ENCODE assay signal across 22 cellular contexts in the genomic region with DNA sequence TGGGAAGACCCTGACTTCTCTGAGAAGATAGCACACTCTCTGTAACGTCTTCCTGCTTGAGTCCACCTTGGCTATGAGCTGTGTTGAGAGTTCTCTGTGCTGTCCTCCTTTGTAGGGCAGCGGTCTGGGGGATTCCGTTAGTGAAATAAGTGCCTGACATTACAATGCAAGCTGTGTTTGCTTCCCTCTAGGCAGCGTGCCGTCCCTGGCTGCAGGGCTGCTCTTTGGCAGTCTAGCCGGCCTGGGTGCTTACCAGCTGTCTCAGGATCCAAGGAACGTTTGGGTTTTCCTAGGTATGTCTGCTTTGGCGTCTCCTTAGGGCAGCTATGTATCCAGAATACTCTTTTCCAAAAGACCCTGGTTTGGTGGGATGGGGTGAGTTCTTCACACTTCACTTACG. TPM values are rescaled to one million over a fixed set of nuclear protein-coding genes. Genes with fewer than 3 reads are reported as not detected.
A peak's percentile ranks its signal among the peaks of the same experiment; 100 is the strongest.
DNase-seq lines count a peak whose midpoint lies in the region; ATAC-seq and TF ChIP-seq lines count a peak whose summit lies in the region.
"Had no signal": no experiment of that assay in that cellular context is flagged by ENCODE, and none has a peak within 500 bp of the region (broad histone marks: within the 10 kb centered on the region; RNA-seq: fewer than 3 reads in every experiment).

No MANE protein-coding gene starts in this region.

- H3K56ac ChIP-seq in IMR-90 (ENCODE audit: extremely low read depth, insufficient read depth, low read length): no peak overlapping the region

- H3K18ac ChIP-seq in IMR-90 (ENCODE audit: low read depth, low read length) (no peak overlapping the region), neuronal stem cell (ENCODE audit: low read length) (no peak overlapping the region)

- BruUV-seq in IMR-90 (replicated peaks; lab: Mats Ljungman, UMichigan): no TSS peak

- dilution Hi-C loops in IMR-90 (cut with HindIII; ENCODE audit: low sequenced_read_pairs, unreplicated experiment): no loop called here

- peak overlapping the region; percentile 94 for H3K4me3 Mint-ChIP-seq in endodermal cell

- CTCF ChIA-PET in IMR-90 (lab: Yijun Ruan, JAX): no interaction called here

- no CpG with 5 or more reads among the region's 9 CpGs for WGBS in IMR-90 (ENCODE audit: extremely low coverage in 2 of 2, insufficient read length in 1 of 2), 2 experiments
- WGBS in endodermal cell (ENCODE audit: insufficient coverage in 1 of 2, insufficient read length in 1 of 2), 2 experiments: 90 to 94% methylated on average over 6 to 9 of the region's 9 CpGs
- no CpG with 5 or more reads among the region's 9 CpGs for WGBS in neuronal stem cell (ENCODE audit: extremely low coverage in 2 of 2, insufficient read length in 2 of 2, insufficient replicate concordance in 1 of 2), 2 donors

- peaks cover 44% of the 10 kb centered on the region for H3K36me3 Mint-ChIP-seq in endodermal cell (ENCODE audit: low read depth)

- in situ Hi-C loops in IMR-90 (cut with MboI; ENCODE audit: low sequenced_read_pairs): loop anchor here (25.0 kb wide), 1 partner anchor 1238 kb away; no protein-coding TSS in a partner anchor

- H2BK12ac ChIP-seq in neuronal stem cell (ENCODE audit: low read length): no peak overlapping the region

- no peak overlapping the region for H2AK5ac ChIP-seq in IMR-90 (ENCODE audit: low read depth, low read length)
- no peak overlapping the region for H2AK5ac ChIP-seq in neuronal stem cell (ENCODE audit: low read depth, low read length)

- H4K91ac ChIP-seq in IMR-90 (ENCODE audit: insufficient read depth, low read depth, low read length) (no peak overlapping the region), neuronal stem cell (ENCODE audit: low read depth, low read length, poor library complexity) (no peak overlapping the region)

- no peak overlapping the region for H3K4ac ChIP-seq in IMR-90 (ENCODE audit: low read depth, low read length)
- no peak overlapping the region for H3K4ac ChIP-seq in neuronal stem cell (ENCODE audit: low read length)

- no peaks in the 10 kb centered on the region for H3K27me3 Mint-ChIP-seq in endodermal cell (ENCODE audit: insufficient read depth)
- H3K27me3 Mint-ChIP-seq: naive thymus-derived CD4-positive, alpha-beta T cell had no signal

- no peak for TF ChIP-seq POLR2A in IMR-90 (IDR thresholded peaks at IDR 0.05; ENCODE audit: low read depth, low read length)

- H3K4me1 ChIP-seq in IMR-90 (ENCODE audit: control insufficient read depth, insufficient read depth, low read length): peaks cover 6% of the 10 kb centered on the region
- peaks cover 8% of the 10 kb centered on the region for H3K4me1 ChIP-seq in endodermal cell (ENCODE audit: control insufficient read depth, insufficient read depth, low read length)
- H3K4me1 ChIP-seq in neuronal stem cell (ENCODE audit: control insufficient read depth in 2 of 2, insufficient read depth in 1 of 2, low read depth in 1 of 2, low read length in 2 of 2): peaks cover 7 to 15% of the 10 kb centered on the region in 2 donors
- peaks cover 7 to 41% (median 28%) of the 10 kb centered on the region in 4 donors for H3K4me1 ChIP-seq in tibial artery

- no peak for TF ChIP-seq RAD21 in IMR-90 (IDR thresholded peaks at IDR 0.05; ENCODE audit: low read length)

- ATAC-seq in IMR-90 (ENCODE audit: low read depth) (no peak), HG02759 (IDR thresholded peaks at IDR 0.05; ENCODE audit: unreplicated experiment) (no peak)
- ATAC-seq: heart left ventricle; lower lobe of right lung; naive thymus-derived CD4-positive, alpha-beta T cell; Right ventricle myocardium inferior had no signal

- H3K27ac Mint-ChIP-seq in endodermal cell: peak overlapping the region; percentile 78

- H3K4me1 Mint-ChIP-seq in endodermal cell: peaks cover 40% of the 10 kb centered on the region

- H3K36me3 ChIP-seq in IMR-90 (ENCODE audit: control insufficient read depth, insufficient read depth, low read length) (peaks cover 37% of the 10 kb centered on the region), endodermal cell (ENCODE audit: control insufficient read depth, insufficient read depth, low read length) (peaks cover 57% of the 10 kb centered on the region), neuronal stem cell (replicated peaks in 1 of 2; ENCODE audit: control insufficient read depth in 2 of 2, insufficient read depth in 2 of 2, low read length in 2 of 2) (peaks cover 15 to 59% of the 10 kb centered on the region in 2 donors), tibial artery (peaks cover 7 to 55% (median 34%) of the 10 kb centered on the region in 3 donors)

- H2AK9ac ChIP-seq in IMR-90 (replicated peaks; ENCODE audit: low read depth, low read length, poor library complexity): peak overlapping the region; percentile 15

- no peak for TF ChIP-seq CTCF in IMR-90 (conservative IDR thresholded peaks at IDR 0.05; ENCODE audit: low read depth, low read length)
- no peak for TF ChIP-seq CTCF in endodermal cell (conservative IDR thresholded peaks at IDR 0.05)
- no peak for TF ChIP-seq CTCF in tibial artery (IDR thresholded peaks at IDR 0.05)

- no peaks in the 10 kb centered on the region for H3K9me3 ChIP-seq in IMR-90 (ENCODE audit: control insufficient read depth, insufficient read depth, low read length)
- no peaks in the 10 kb centered on the region for H3K9me3 ChIP-seq in endodermal cell (ENCODE audit: control insufficient read depth, low read length)
- H3K9me3 ChIP-seq in neuronal stem cell (replicated peaks in 1 of 2; ENCODE audit: control insufficient read depth in 2 of 2, insufficient read depth in 1 of 2, low read depth in 1 of 2, low read length in 2 of 2): no peaks in the 10 kb centered on the region
- no peaks in the 10 kb centered on the region for H3K9me3 ChIP-seq in tibial artery
- H3K9me3 ChIP-seq: ascending aorta, heart left ventricle, lower lobe of right lung, thyroid gland had no signal

- H3K14ac ChIP-seq in IMR-90 (replicated peaks; ENCODE audit: low read depth, low read length): no peak overlapping the region
- no peak overlapping the region for H3K14ac ChIP-seq in neuronal stem cell (ENCODE audit: low read length)

- peaks cover 10% of the 10 kb centered on the region for H3K9me3 Mint-ChIP-seq in endodermal cell
- H3K9me3 Mint-ChIP-seq: naive thymus-derived CD4-positive, alpha-beta T cell had no signal

- H2AFZ ChIP-seq in IMR-90 (replicated peaks; ENCODE audit: low read length, poor library complexity) (no peak overlapping the region), neuronal stem cell (ENCODE audit: low read length) (no peak overlapping the region)

- H4K20me1 ChIP-seq in IMR-90 (ENCODE audit: insufficient read depth, low read length): peaks cover 7% of the 10 kb centered on the region; the same call in 1 of the 2 replicates

- POLR2A ChIA-PET in IMR-90 (lab: Charles Lee; ENCODE audit: unreplicated experiment): no interaction called here

- H3K9ac ChIP-seq in IMR-90 (ENCODE audit: low read depth, low read length) (no peak overlapping the region), endodermal cell (ENCODE audit: extremely low read depth, low read length, poor library complexity, severe bottlenecking) (no peak overlapping the region), neuronal stem cell (ENCODE audit: low read depth, low read length, poor library complexity) (no peak overlapping the region)

- no peak overlapping the region for H2BK15ac ChIP-seq in IMR-90 (ENCODE audit: low read depth, low read length)
- no peak overlapping the region for H2BK15ac ChIP-seq in neuronal stem cell (ENCODE audit: low read length)

- no peak overlapping the region for H4K8ac ChIP-seq in IMR-90 (ENCODE audit: low read depth in 2 of 2, low read length in 2 of 2)
- H4K8ac ChIP-seq in neuronal stem cell (ENCODE audit: low read depth, low read length): no peak overlapping the region

- H3K27me3 ChIP-seq in IMR-90 (ENCODE audit: control insufficient read depth, insufficient read depth, low read length): no peaks in the 10 kb centered on the region
- no peaks in the 10 kb centered on the region for H3K27me3 ChIP-seq in endodermal cell (ENCODE audit: control insufficient read depth, insufficient read depth, low read length, poor library complexity, severe bottlenecking)
- no peaks in the 10 kb centered on the region for H3K27me3 ChIP-seq in neuronal stem cell (ENCODE audit: control insufficient read depth in 3 of 3, insufficient read depth in 3 of 3, low read depth in 1 of 3, low read length in 3 of 3)
- H3K27me3 ChIP-seq in tibial artery: no peaks in the 10 kb centered on the region
- H3K27me3 ChIP-seq: ascending aorta, heart left ventricle, thyroid gland had no signal

- H3K23ac ChIP-seq in IMR-90 (ENCODE audit: low read depth, low read length) (no peak overlapping the region; the same call in 1 of the 2 replicates), neuronal stem cell (ENCODE audit: low read depth, low read length, poor library complexity) (no peak overlapping the region)

- H2BK5ac ChIP-seq in IMR-90 (ENCODE audit: low read depth, low read length, poor library complexity, severe bottlenecking) (no peak overlapping the region), neuronal stem cell (ENCODE audit: low read length) (no peak overlapping the region)

- intact Hi-C loops in IMR-90 (cut with micrococcal nuclease) (no loop called here), tibial artery (cut with DNase I; ENCODE audit: low total_unique reads) (no loop called here)

- peak in 10 of 14 donors; percentile 1 to 49 (median 22) for DNase-seq in C1 segment of cervical spinal cord (lab: John Stamatoyannopoulos, UW)
- DNase-seq in IMR-90: no peak
- DNase-seq in endodermal cell: no peak
- DNase-seq in neuronal stem cell (ENCODE audit: low spot score): no peak
- DNase-seq in stimulated activated CD4-positive, alpha-beta T cell treated with anti-CD3 and anti-CD28 coated beads, Interleukin-4, amount 100 ng/mL, for 4 hours: no peak
- no peak for DNase-seq in tibial artery
- no peak for DNase-seq in NCI-H2107 (lab: John Stamatoyannopoulos, UW)
- DNase-seq: activated CD4-positive, alpha-beta T cell treated with anti-CD3 and anti-CD28 coated beads for 48 hours; activated CD8-positive, alpha-beta memory T cell treated with anti-CD3 and anti-CD28 coated beads, Interleukin-2, amount 50 U/mL, for 48 hours; activated naive CD4-positive, alpha-beta T cell; COR-L47; effector memory CD4-positive, alpha-beta T cell; heart left ventricle; lower lobe of right lung; naive thymus-derived CD4-positive, alpha-beta T cell; NCI-H1417; NCI-H69; SW 1271; thyroid gland had no signal

- H3K9me1 ChIP-seq in IMR-90 (ENCODE audit: insufficient read depth, low read length): peaks cover 13% of the 10 kb centered on the region

- H3K4me3 ChIP-seq in IMR-90 (ENCODE audit: insufficient read depth, low read depth, low read length) (no peak overlapping the region), endodermal cell (ENCODE audit: low read length) (peak overlapping the region; percentile 96), neuronal stem cell (ENCODE audit: low read length in 2 of 2) (no peak overlapping the region), tibial artery (no peak overlapping the region)
- H3K4me3 ChIP-seq: heart left ventricle, lower lobe of right lung, thyroid gland had no signal

- peaks cover 31 to 61% of the 10 kb centered on the region in 2 experiments for H3K79me1 ChIP-seq in IMR-90 (ENCODE audit: low read depth in 1 of 2, low read length in 2 of 2)
- peaks cover 8% of the 10 kb centered on the region for H3K79me1 ChIP-seq in neuronal stem cell (ENCODE audit: low read depth, low read length)

- no peak overlapping the region for H2BK20ac ChIP-seq in IMR-90 (ENCODE audit: low read depth, low read length)

- H4K5ac ChIP-seq in IMR-90 (ENCODE audit: low read depth, low read length): no peak overlapping the region

- no peak overlapping the region for H2BK120ac ChIP-seq in IMR-90 (ENCODE audit: low read depth, low read length)
- H2BK120ac ChIP-seq in neuronal stem cell (ENCODE audit: low read depth, low read length): no peak overlapping the region

- no peak overlapping the region for H3K4me2 ChIP-seq in IMR-90 (ENCODE audit: low read depth, low read length)
- H3K4me2 ChIP-seq in neuronal stem cell (ENCODE audit: insufficient read depth, low read length, poor library complexity, severe bottlenecking): no peak overlapping the region

- no peak overlapping the region for H3K27ac ChIP-seq in IMR-90 (ENCODE audit: insufficient read depth, low read length)
- H3K27ac ChIP-seq in endodermal cell (ENCODE audit: low read depth, low read length): no peak overlapping the region
- H3K27ac ChIP-seq in neuronal stem cell (replicated peaks; ENCODE audit: low read length): peak overlapping the region; percentile 11
- no peak overlapping the region for H3K27ac ChIP-seq in tibial artery
- H3K27ac ChIP-seq: ascending aorta, lower lobe of right lung, thyroid gland had no signal

RNA-seq across cellular contexts. Expression of gene TMEM14C, which starts 2.8 kb away (rescaled TPM):
- total RNA-seq in IMR-90 (2012; rRNA removed): 129 and 141 TPM in 2 replicates
- polyA plus RNA-seq in IMR-90 (2012; rRNA removed): 170 and 175 TPM in 2 replicates
- polyA plus RNA-seq in IMR-90 (2012; cell fraction: cytosol; rRNA removed): 101 and 219 TPM in 2 replicates
- polyA plus RNA-seq in IMR-90 (2012; cell fraction: nucleus; rRNA removed; ENCODE audit: low replicate concordance): 81.3 and 113 TPM in 2 replicates
- 100 to 1,000 TPM; 102 to 118 TPM for total RNA-seq in endodermal cell
- 149 TPM for polyA plus RNA-seq in endodermal cell (2013, experiment 1 of 2)
- 146 TPM for polyA plus RNA-seq in endodermal cell (2013, experiment 2 of 2)
- 231 TPM for polyA plus RNA-seq in neuronal stem cell (2013, experiment 1 of 2)
- polyA plus RNA-seq in neuronal stem cell (2013, experiment 2 of 2): 242 TPM

RNA-seq across cellular contexts. Expression of gene TMEM14B, which starts 21.9 kb away (rescaled TPM):
- 66.5 and 158 TPM in 2 replicates for total RNA-seq in IMR-90 (2012; rRNA removed)
- polyA plus RNA-seq in IMR-90 (2012; rRNA removed): 80.5 and 81.4 TPM in 2 replicates
- 55.5 and 59.7 TPM in 2 replicates for polyA plus RNA-seq in IMR-90 (2012; cell fraction: cytosol; rRNA removed)
- polyA plus RNA-seq in IMR-90 (2012; cell fraction: nucleus; rRNA removed; ENCODE audit: low replicate concordance): 15.6 and 52.6 TPM in 2 replicates
- total RNA-seq in endodermal cell: 100 to 1,000 TPM; 165 to 242 TPM
- 111 TPM for polyA plus RNA-seq in endodermal cell (2013, experiment 1 of 2)
- 120 TPM for polyA plus RNA-seq in endodermal cell (2013, experiment 2 of 2)
- 109 TPM for polyA plus RNA-seq in neuronal stem cell (2013, experiment 1 of 2)
- polyA plus RNA-seq in neuronal stem cell (2013, experiment 2 of 2): 108 TPM

RNA-seq across cellular contexts. Expression of gene PAK1IP1, which starts 30.9 kb away (rescaled TPM):
- total RNA-seq in IMR-90 (2012; rRNA removed) (22.9 and 28.6 TPM in 2 replicates), endodermal cell (10 to 100 TPM; 15.3 to 16.8 TPM)
- 16.7 and 16.9 TPM in 2 replicates for polyA plus RNA-seq in IMR-90 (2012; rRNA removed)
- 3.9 and 5.4 TPM in 2 replicates for polyA plus RNA-seq in IMR-90 (2012; cell fraction: cytosol; rRNA removed)
- 2.0 and 7.9 TPM in 2 replicates for polyA plus RNA-seq in IMR-90 (2012; cell fraction: nucleus; rRNA removed; ENCODE audit: low replicate concordance)
- polyA plus RNA-seq in endodermal cell (2013, experiment 1 of 2): 18.2 TPM
- polyA plus RNA-seq in endodermal cell (2013, experiment 2 of 2): 17.8 TPM
- 23.7 TPM for polyA plus RNA-seq in neuronal stem cell (2013, experiment 1 of 2)
- 23.5 TPM for polyA plus RNA-seq in neuronal stem cell (2013, experiment 2 of 2)

RNA-seq across cellular contexts. Expression of gene C6orf52, which starts 31.3 kb away (rescaled TPM):
- total RNA-seq in IMR-90 (2012; rRNA removed): not detected in 2 replicates
- polyA plus RNA-seq in IMR-90 (2012; rRNA removed): 0.31 TPM in 1 of 2 replicates, not detected in the other
- 0.47 TPM in 1 of 2 replicates, not detected in the other for polyA plus RNA-seq in IMR-90 (2012; cell fraction: cytosol; rRNA removed)
- polyA plus RNA-seq in IMR-90 (2012; cell fraction: nucleus; rRNA removed; ENCODE audit: low replicate concordance): 0.40 TPM in 1 of 2 replicates, not detected in the other
- 1 to 10 TPM; 1.7 to 1.9 TPM for total RNA-seq in endodermal cell
- 3.9 TPM for polyA plus RNA-seq in endodermal cell (2013, experiment 1 of 2)
- polyA plus RNA-seq in endodermal cell (2013, experiment 2 of 2): 3.4 TPM
- polyA plus RNA-seq in neuronal stem cell (2013, experiment 1 of 2): 6.5 TPM
- 7.3 TPM for polyA plus RNA-seq in neuronal stem cell (2013, experiment 2 of 2)
- total RNA-seq: ascending aorta, thyroid gland had no signal

Comparison
In these comparisons a context has a peak if more than half of its experiments do, and no peak if none do; other contexts are left out.
1. DNase-seq: peak in C1 segment of cervical spinal cord (10 of 14); none in IMR-90 (single experiment), endodermal cell (single experiment), neuronal stem cell (single experiment), stimulated activated CD4-positive, alpha-beta T cell treated with anti-CD3 and anti-CD28 coated beads, Interleukin-4, amount 100 ng/mL, for 4 hours (0 of 2), tibial artery (0 of 2) and NCI-H2107 (single experiment).